In genomic region chr19:45170146-45171106, GRCh38 we compare ENCODE assay signal across 1 cellular context.
TF ChIP-seq lines count a peak whose summit lies in the region.

No MANE protein-coding gene starts in this region.

TF ChIP-seq in IMR-90, 13 proteins besides CTCF, POLR2A, EP300 and RAD21:
- TF ChIP-seq FOS (IDR thresholded peaks at IDR 0.05; ENCODE audit: low read depth, low read length) = no peak
- no peak for TF ChIP-seq NFE2L2 (IDR thresholded peaks at IDR 0.05; ENCODE audit: low read depth, low read length)
- no peak for TF ChIP-seq ELK1 (IDR thresholded peaks at IDR 0.05; ENCODE audit: borderline replicate concordance, low read depth, low read length)
- no peak for TF ChIP-seq MXI1 (IDR thresholded peaks at IDR 0.05; ENCODE audit: borderline replicate concordance, low read depth, low read length)
TF ChIP-seq in IMR-90: peak in this region for 0.
